8 cellular contexts compared by ENCODE assay signal in the genomic region with DNA sequence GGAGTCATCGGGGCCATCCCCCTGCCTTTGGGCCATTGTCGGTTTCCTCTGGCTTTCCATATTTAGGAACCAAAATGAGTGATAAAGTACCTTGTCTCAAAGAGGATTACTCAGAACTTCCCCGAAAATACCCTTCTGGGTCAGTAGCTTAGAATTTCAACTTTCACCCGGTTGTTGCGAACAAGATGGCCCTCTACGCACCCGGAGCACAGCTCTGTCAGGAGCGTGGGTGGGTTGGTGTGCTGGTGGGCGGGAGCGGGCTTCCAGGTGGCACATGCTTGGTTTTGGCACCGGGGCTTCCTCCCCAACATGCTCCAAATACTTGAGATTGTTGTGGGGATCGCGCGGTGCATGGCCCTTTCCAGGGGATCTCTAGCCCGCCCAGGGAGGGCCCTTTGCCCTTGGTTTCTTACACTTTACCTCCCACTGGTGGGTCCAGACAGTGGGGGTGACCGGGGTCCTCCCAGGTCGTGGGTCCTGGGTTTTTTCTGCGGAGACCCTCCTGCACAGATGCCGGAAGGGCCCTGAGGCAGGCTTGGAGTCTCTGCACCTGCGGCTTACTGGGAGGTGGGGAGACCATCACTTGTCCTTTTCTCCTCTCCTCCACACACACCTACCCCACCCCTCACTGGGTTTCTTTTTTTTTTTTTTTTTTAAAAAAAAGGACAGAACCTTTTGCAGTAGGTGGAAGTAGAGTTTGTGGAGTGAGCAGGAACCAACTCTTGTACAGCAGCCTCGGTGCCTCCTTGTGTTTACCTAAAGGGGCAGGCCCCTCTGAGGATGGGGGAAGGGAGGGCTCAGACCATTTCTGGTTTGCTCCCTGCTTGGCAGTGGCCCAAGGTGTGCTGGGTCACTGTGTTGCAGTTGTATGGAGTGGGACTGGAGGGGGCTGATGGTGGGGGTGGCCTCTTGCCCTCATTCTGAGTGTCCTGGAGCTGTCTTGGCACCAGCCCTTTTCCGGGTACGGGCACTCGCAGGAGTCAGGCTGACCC.
DNase-seq lines count a peak whose midpoint lies in the region; ATAC-seq and TF ChIP-seq lines count a peak whose summit lies in the region.

No MANE protein-coding gene starts in this region.

- no peak for TF ChIP-seq CTCF in cardiac fibroblast (IDR thresholded peaks at IDR 0.05; ENCODE audit: low read depth, low read length)
- no peak for TF ChIP-seq CTCF in neural crest cell (conservative IDR thresholded peaks at IDR 0.05)

- H3K36me3 Mint-ChIP-seq in neural crest cell (ENCODE audit: low read depth): no peaks in the 10 kb centered on the region

- peak; percentile 25 for DNase-seq in DMS79 treated with DMSO at 0.1 percent for 48 hours (lab: John Stamatoyannopoulos, UW)
- DNase-seq in LoVo (ENCODE audit: low spot score): peak; percentile 30
- DNase-seq in cardiac fibroblast (ENCODE audit: low read depth in 2 of 2): peak; percentile 46 to 88
- DNase-seq in neural crest cell (ENCODE audit: low read depth, low spot score): no peak
- DNase-seq in superior temporal gyrus (ENCODE audit: extremely low spot score): no peak
- no peak for DNase-seq in HUDEP-2 (lab: John Stamatoyannopoulos, UW; ENCODE audit: unreplicated experiment in 76 of 76)
- DNase-seq in hypothalamus (lab: John Stamatoyannopoulos, UW): no peak

- H3K27ac Mint-ChIP-seq in neural crest cell (ENCODE audit: unreplicated experiment): no peak overlapping the region

- H3K4me3 ChIP-seq in cardiac fibroblast (replicated peaks in 1 of 2; ENCODE audit: low read depth in 2 of 2, low read length in 2 of 2): peak overlapping the region; percentile 58 to 71

- peaks cover 58% of the 10 kb centered on the region for H3K27me3 Mint-ChIP-seq in neural crest cell (ENCODE audit: low read depth)

- peak overlapping the region; percentile 81 for H3K4me3 Mint-ChIP-seq in neural crest cell

- ATAC-seq in GM21526 (IDR thresholded peaks at IDR 0.05; ENCODE audit: low FRiP score, unreplicated experiment): no peak

- peaks cover 14% of the 10 kb centered on the region for H3K4me1 Mint-ChIP-seq in neural crest cell

- no peaks in the 10 kb centered on the region for H3K9me3 Mint-ChIP-seq in neural crest cell

Comparison
In these comparisons a context has a peak if more than half of its experiments do, and no peak if none do; other contexts are left out.
1. DNase-seq: peak in DMS79 treated with DMSO at 0.1 percent for 48 hours (single experiment), LoVo (single experiment) and cardiac fibroblast (2 of 2); none in neural crest cell (single experiment), superior temporal gyrus (single experiment), HUDEP-2 (0 of 76) and hypothalamus (0 of 51).